In genomic region chr4:186689476-186689875, GRCh38 we compare ENCODE assay signal across 16 cellular contexts. TPM values are rescaled to one million over a fixed set of nuclear protein-coding genes. Genes with fewer than 3 reads are reported as not detected.
A peak's percentile ranks its signal among the peaks of the same experiment; 100 is the strongest.
DNase-seq lines count a peak whose midpoint lies in the region; ATAC-seq, FAIRE-seq and TF ChIP-seq lines count a peak whose summit lies in the region.
"Had no signal": no experiment of that assay in that cellular context is flagged by ENCODE, and none has a peak within 500 bp of the region (broad histone marks: within the 10 kb centered on the region; RNA-seq: fewer than 3 reads in every experiment).

No MANE protein-coding gene starts in this region.

- BruUV-seq in IMR-90 (replicated peaks; lab: Mats Ljungman, UMichigan): no TSS peak

- H3K27ac Mint-ChIP-seq in mesothelial cell of epicardium: peak overlapping the region; percentile 78
- H3K27ac Mint-ChIP-seq: activated CD8-positive, alpha-beta T cell treated with anti-CD3 and anti-CD28 coated beads, Interleukin-2, amount 10 ng/mL, durations not matched to agents 7 days and 5 days had no signal

- H2BK5ac ChIP-seq in IMR-90 (ENCODE audit: low read depth, low read length, poor library complexity, severe bottlenecking) (no peak overlapping the region), H1 (ENCODE audit: low read depth, low read length) (peak overlapping the region; percentile 50; the same call in 1 of the 2 replicates)

- H3K18ac ChIP-seq in IMR-90 (ENCODE audit: low read depth, low read length): no peak overlapping the region
- H3K18ac ChIP-seq in H1 (ENCODE audit: extremely low read depth, low read length): peak overlapping the region; percentile 63; the same call in 1 of the 2 replicates

- H3K79me1 ChIP-seq in IMR-90 (ENCODE audit: low read depth in 1 of 2, low read length in 2 of 2) (peaks cover 0 to 56% of the 10 kb centered on the region in 2 experiments; a peak in 3 of 4 replicates), H1 (ENCODE audit: low read depth, low read length) (peaks cover 4% of the 10 kb centered on the region)

- dilution Hi-C loops in IMR-90 (cut with HindIII; ENCODE audit: low sequenced_read_pairs, unreplicated experiment): no loop called here

- H3K4ac ChIP-seq in IMR-90 (ENCODE audit: low read depth, low read length): no peak overlapping the region
- peak overlapping the region; percentile 69 for H3K4ac ChIP-seq in H1 (replicated peaks; ENCODE audit: insufficient read length, low read depth, low read length)

- peak overlapping the region in 7 of 11 experiments; percentile 4 to 25 (median 14); a peak in 3 of 22 replicates for H3K4me2 ChIP-seq in BLaER1 treated with 17β-estradiol and CSF1 and Interleukin-3, amounts not matched to agents 10 nM and 100 nM
- H3K4me2 ChIP-seq in IMR-90 (ENCODE audit: low read depth, low read length): peak overlapping the region; percentile 2; the same call in 1 of the 2 replicates
- H3K4me2 ChIP-seq in H1 (ENCODE audit: insufficient read depth in 1 of 2, low read depth in 2 of 2, low read length in 2 of 2): peak overlapping the region in 1 of 2 experiments; percentile 22; a peak in 2 of 4 replicates

- no peaks in the 10 kb centered on the region for H3K27me3 ChIP-seq in BLaER1 treated with 17β-estradiol and CSF1 and Interleukin-3, amounts not matched to agents 10 nM and 100 nM
- H3K27me3 ChIP-seq in IMR-90 (ENCODE audit: control insufficient read depth, insufficient read depth, low read length) (no peaks in the 10 kb centered on the region), H1 (replicated peaks in 1 of 4; ENCODE audit: control insufficient read depth in 3 of 4, extremely low read depth in 1 of 4, insufficient read depth in 3 of 4, low read length in 3 of 4) (no peaks in the 10 kb centered on the region)
- H3K27me3 ChIP-seq: breast epithelium, hepatocyte had no signal

- H2BK15ac ChIP-seq in IMR-90 (ENCODE audit: low read depth, low read length) (no peak overlapping the region), H1 (ENCODE audit: low read length) (no peak overlapping the region)

- no peak overlapping the region for H2AK9ac ChIP-seq in IMR-90 (replicated peaks; ENCODE audit: low read depth, low read length, poor library complexity)

- FAIRE-seq in H1 (lab: Jason Lieb, UNC): no peak

- no peak overlapping the region for H2AFZ ChIP-seq in IMR-90 (replicated peaks; ENCODE audit: low read length, poor library complexity)
- no peak overlapping the region for H2AFZ ChIP-seq in H1 (ENCODE audit: low read length)
- H2AFZ ChIP-seq: hepatocyte had no signal

- H3K23ac ChIP-seq in IMR-90 (ENCODE audit: low read depth, low read length) (no peak overlapping the region), H1 (ENCODE audit: insufficient read length) (no peak overlapping the region)

- H3K9me3 ChIP-seq in BLaER1 treated with 17β-estradiol and CSF1 and Interleukin-3, amounts not matched to agents 10 nM and 100 nM (replicated peaks in 1 of 11): peaks cover 4 to 12% (median 8%) of the 10 kb centered on the region in 11 experiments; a peak in 12 of 22 replicates
- no peaks in the 10 kb centered on the region for H3K9me3 ChIP-seq in IMR-90 (ENCODE audit: control insufficient read depth, insufficient read depth, low read length)
- H3K9me3 ChIP-seq in H1 (ENCODE audit: insufficient read depth in 2 of 2, low read depth in 1 of 2, low read length in 1 of 2): no peaks in the 10 kb centered on the region
- H3K9me3 ChIP-seq: breast epithelium had no signal

- H3K79me2 ChIP-seq in H1 (ENCODE audit: control insufficient read depth in 1 of 2, insufficient read depth in 2 of 2, low read length in 2 of 2): peaks cover 9 to 80% of the 10 kb centered on the region in 2 experiments

- no peak for TF ChIP-seq EP300 in H1 (IDR thresholded peaks at IDR 0.05; ENCODE audit: borderline replicate concordance in 1 of 2, low read depth in 2 of 2, low read length in 2 of 2)

- no peak overlapping the region for H3K4me3 ChIP-seq in BLaER1 treated with 17β-estradiol and CSF1 and Interleukin-3, amounts not matched to agents 10 nM and 100 nM
- H3K4me3 ChIP-seq in IMR-90 (ENCODE audit: insufficient read depth, low read depth, low read length) (no peak overlapping the region), H1 (ENCODE audit: extremely low read depth in 1 of 4, insufficient read depth in 2 of 4, low read depth in 3 of 4, low read length in 4 of 4) (peak overlapping the region in 1 of 4 experiments; percentile 49; a peak in 2 of 8 replicates)
- H3K4me3 ChIP-seq: breast epithelium, hepatocyte had no signal

- H3K9me1 ChIP-seq in IMR-90 (ENCODE audit: insufficient read depth, low read length): peaks cover 18% of the 10 kb centered on the region

- TF ChIP-seq CTCF in IMR-90 (conservative IDR thresholded peaks at IDR 0.05; ENCODE audit: low read depth, low read length): no peak
- TF ChIP-seq CTCF in H1 (IDR thresholded peaks at IDR 0.05; ENCODE audit: control extremely low read depth in 1 of 3, insufficient read depth in 1 of 3, low read depth in 1 of 3, low read length in 3 of 3): no peak
- TF ChIP-seq CTCF in mesothelial cell of epicardium (IDR thresholded peaks at IDR 0.05; ENCODE audit: unreplicated experiment): no peak

- peaks cover 13% of the 10 kb centered on the region for H3K9me3 Mint-ChIP-seq in mesothelial cell of epicardium

- H3K9ac ChIP-seq in BLaER1 treated with 17β-estradiol and CSF1 and Interleukin-3, amounts not matched to agents 10 nM and 100 nM: no peak overlapping the region
- H3K9ac ChIP-seq in IMR-90 (ENCODE audit: low read depth, low read length) (no peak overlapping the region), H1 (replicated peaks in 1 of 4; ENCODE audit: extremely low read depth in 1 of 4, low read depth in 3 of 4, low read length in 3 of 4) (no peak overlapping the region)

- H3K56ac ChIP-seq in IMR-90 (ENCODE audit: extremely low read depth, insufficient read depth, low read length) (no peak overlapping the region), H1 (replicated peaks; ENCODE audit: insufficient read length, low read depth, low read length) (peak overlapping the region; percentile 2)

- H3K4me1 ChIP-seq in BLaER1 treated with 17β-estradiol and CSF1 and Interleukin-3, amounts not matched to agents 10 nM and 100 nM: peaks cover 26 to 46% (median 39%) of the 10 kb centered on the region in 10 experiments
- H3K4me1 ChIP-seq in IMR-90 (ENCODE audit: control insufficient read depth, insufficient read depth, low read length) (peaks cover 27% of the 10 kb centered on the region), H1 (replicated peaks in 1 of 4; ENCODE audit: control insufficient read depth in 3 of 4, insufficient read depth in 4 of 4, low read length in 3 of 4) (peaks cover 2 to 45% (median 31%) of the 10 kb centered on the region in 4 experiments)

- no peak overlapping the region for H2BK120ac ChIP-seq in IMR-90 (ENCODE audit: low read depth, low read length)
- H2BK120ac ChIP-seq in H1 (replicated peaks; ENCODE audit: low read depth, low read length): peak overlapping the region; percentile 4

- in situ Hi-C loops in IMR-90 (cut with MboI; ENCODE audit: low sequenced_read_pairs): no loop called here

- peaks cover 0 to 87% (median 2%) of the 10 kb centered on the region in 11 experiments; a peak in 8 of 22 replicates for H4K20me1 ChIP-seq in BLaER1 treated with 17β-estradiol and CSF1 and Interleukin-3, amounts not matched to agents 10 nM and 100 nM
- H4K20me1 ChIP-seq in IMR-90 (ENCODE audit: insufficient read depth, low read length): peaks cover 81% of the 10 kb centered on the region
- no peaks in the 10 kb centered on the region for H4K20me1 ChIP-seq in H1 (replicated peaks in 1 of 2; ENCODE audit: control insufficient read depth in 1 of 2, insufficient read depth in 2 of 2, low read length in 2 of 2)

- 0 out of 4 replicates have a peak overlapping the region, but pooled peaks of 1 of the 2 experiments have one; percentile 22 for H4K8ac ChIP-seq in IMR-90 (ENCODE audit: low read depth in 2 of 2, low read length in 2 of 2)
- H4K8ac ChIP-seq in H1 (ENCODE audit: extremely low read depth, insufficient read depth, low read length): no peak overlapping the region

- ATAC-seq in IMR-90 (ENCODE audit: low read depth): no peak
- ATAC-seq in GM21619 (IDR thresholded peaks at IDR 0.05; ENCODE audit: unreplicated experiment): no peak
- ATAC-seq: activated CD8-positive, alpha-beta T cell treated with anti-CD3 and anti-CD28 coated beads, Interleukin-2, amount 10 ng/mL, durations not matched to agents 7 days and 5 days had no signal

- intact Hi-C loops in IMR-90 (cut with micrococcal nuclease): no loop called here

- peaks cover 4% of the 10 kb centered on the region; the same call in 1 of the 2 replicates for H3K23me2 ChIP-seq in H1 (ENCODE audit: low read depth, low read length)

- 46% methylated on average over 2 of the region's 7 CpGs; no CpG with 5 or more reads in 1 of the 2 experiments for WGBS in IMR-90 (ENCODE audit: extremely low coverage in 2 of 2, insufficient read length in 1 of 2), 2 experiments
- WGBS in H1 (ENCODE audit: extremely low coverage in 1 of 2, insufficient coverage in 1 of 2, insufficient read length in 1 of 2, insufficient replicate concordance in 2 of 2, low coverage in 1 of 2, low lambda C conversion rate in 2 of 2, missing lambda C conversion rate in 1 of 2), 2 experiments: 56% methylated on average over 7 of the region's 7 CpGs; no CpG with 5 or more reads in 1 of the 2 experiments

- POLR2A ChIA-PET in IMR-90 (lab: Charles Lee; ENCODE audit: unreplicated experiment): no interaction called here
- POLR2A ChIA-PET in H1 (lab: Charles Lee; ENCODE audit: partially characterized antibody): interaction anchor here (1.1 to 1.9 kb wide), 5 partner anchors 10 to 39 kb away, joined by 3 to 5 read pairs (median 3); no protein-coding TSS in a partner anchor

- H3K36me3 Mint-ChIP-seq in mesothelial cell of epicardium: peaks cover 21% of the 10 kb centered on the region

- peaks cover 0 to 77% (median 53%) of the 10 kb centered on the region in 11 experiments; a peak in 18 of 22 replicates for H3K36me3 ChIP-seq in BLaER1 treated with 17β-estradiol and CSF1 and Interleukin-3, amounts not matched to agents 10 nM and 100 nM
- peaks cover 29% of the 10 kb centered on the region for H3K36me3 ChIP-seq in IMR-90 (ENCODE audit: control insufficient read depth, insufficient read depth, low read length)
- H3K36me3 ChIP-seq in H1 (ENCODE audit: control insufficient read depth in 2 of 4, insufficient read depth in 4 of 4, low read length in 3 of 4): peaks cover 0 to 19% (median 0%) of the 10 kb centered on the region in 4 experiments; a peak in 2 of 8 replicates
- H3K36me3 ChIP-seq: breast epithelium had no signal

- no peak for TF ChIP-seq POLR2A in IMR-90 (IDR thresholded peaks at IDR 0.05; ENCODE audit: low read depth, low read length)
- TF ChIP-seq POLR2A in H1 (IDR thresholded peaks at IDR 0.05; ENCODE audit: control extremely low read depth in 1 of 2, low read depth in 2 of 2, low read length in 2 of 2): no peak

- H4K5ac ChIP-seq in IMR-90 (ENCODE audit: low read depth, low read length) (no peak overlapping the region), H1 (ENCODE audit: insufficient read length, low read depth, low read length) (peak overlapping the region; percentile 72)

- H4K91ac ChIP-seq in IMR-90 (ENCODE audit: insufficient read depth, low read depth, low read length) (no peak overlapping the region), H1 (replicated peaks; ENCODE audit: insufficient read length, low read length) (peak overlapping the region; percentile 75)

- H2BK12ac ChIP-seq in H1 (ENCODE audit: low read depth, low read length): no peak overlapping the region

- H2AK5ac ChIP-seq in IMR-90 (ENCODE audit: low read depth, low read length): 0 out of 2 replicates have a peak overlapping the region, but pooled peaks have one; percentile 0
- no peak overlapping the region for H2AK5ac ChIP-seq in H1 (ENCODE audit: low read depth, low read length)

- H3K14ac ChIP-seq in IMR-90 (replicated peaks; ENCODE audit: low read depth, low read length) (no peak overlapping the region), H1 (ENCODE audit: insufficient read length) (no peak overlapping the region)

- DNase-seq in IMR-90 (no peak), H1 (ENCODE audit: low read depth in 1 of 2, low spot score in 2 of 2) (no peak), mesothelial cell of epicardium (ENCODE audit: low spot score in 2 of 2, unreplicated experiment in 2 of 2) (no peak), retina (no peak), iPS-NIHi11 (ENCODE audit: low spot score) (no peak)
- no peak for DNase-seq in stimulated activated CD4-positive, alpha-beta T cell treated with anti-CD3 and anti-CD28 coated beads, Interleukin-12 subunit alpha, Interleukin-12 subunit beta, amount 100 ng/mL, for 4 hours
- DNase-seq: activated CD8-positive, alpha-beta T cell treated with anti-CD3 and anti-CD28 coated beads, Interleukin-2, amount 10 ng/mL, durations not matched to agents 7 days and 5 days; NCI-H2171 treated with DMSO at 0.1 percent for 48 hours; posterior cingulate gyrus; stimulated activated CD4-positive, alpha-beta T cell treated with anti-CD3 and anti-CD28 coated beads, Interleukin-4, amount 100 ng/mL, for 4 hours; stimulated activated naive CD4-positive, alpha-beta T cell; T-helper 9 cell had no signal

- H2BK20ac ChIP-seq in IMR-90 (ENCODE audit: low read depth, low read length): no peak overlapping the region
- H2BK20ac ChIP-seq in H1 (ENCODE audit: low read length): no peak overlapping the region

- CTCF ChIA-PET in IMR-90 (lab: Yijun Ruan, JAX) (no interaction called here), H1 (lab: Charles Lee; ENCODE audit: partially characterized antibody) (interaction anchor here (0.9 kb wide), 1 partner anchor 37 kb away, joined by 3 read pairs; no protein-coding TSS in a partner anchor)

- H3K4me1 Mint-ChIP-seq in mesothelial cell of epicardium: peaks cover 52% of the 10 kb centered on the region

- no peaks in the 10 kb centered on the region for H3K27me3 Mint-ChIP-seq in mesothelial cell of epicardium (ENCODE audit: low read depth)

- TF ChIP-seq RAD21 in IMR-90 (IDR thresholded peaks at IDR 0.05; ENCODE audit: low read length) (no peak), H1 (IDR thresholded peaks at IDR 0.05 in 1 of 2, conservative IDR thresholded peaks at IDR 0.05 in 1 of 2; ENCODE audit: low read depth in 2 of 2, low read length in 2 of 2) (no peak)

- H3K4me3 Mint-ChIP-seq in mesothelial cell of epicardium: no peak overlapping the region
- H3K4me3 Mint-ChIP-seq: activated CD8-positive, alpha-beta T cell treated with anti-CD3 and anti-CD28 coated beads, Interleukin-2, amount 10 ng/mL, durations not matched to agents 7 days and 5 days had no signal

- H3K27ac ChIP-seq in BLaER1 treated with 17β-estradiol and CSF1 and Interleukin-3, amounts not matched to agents 10 nM and 100 nM: peak overlapping the region in 1 of 11 experiments; percentile 21; a peak in 1 of 22 replicates
- peak overlapping the region; percentile 40; the same call in 1 of the 2 replicates for H3K27ac ChIP-seq in IMR-90 (ENCODE audit: insufficient read depth, low read length)
- H3K27ac ChIP-seq in H1 (ENCODE audit: low read depth, low read length): no peak overlapping the region
- H3K27ac ChIP-seq: hepatocyte had no signal

RNA-seq across cellular contexts. Expression of gene FAT1, which starts 34.2 kb away (rescaled TPM):
- total RNA-seq in IMR-90 (2012; rRNA removed): 464 and 519 TPM in 2 replicates
- polyA plus RNA-seq in IMR-90 (2012; rRNA removed): 156 and 171 TPM in 2 replicates
- 126 and 202 TPM in 2 replicates for polyA plus RNA-seq in IMR-90 (2012; cell fraction: cytosol; rRNA removed)
- polyA plus RNA-seq in IMR-90 (2012; cell fraction: nucleus; rRNA removed; ENCODE audit: low replicate concordance): 206 and 325 TPM in 2 replicates
- 137 and 144 TPM in 2 replicates for total RNA-seq in H1 (2021; fragmentation: NEBNext Ultra II Directional; extraction: Animal tissue kit (Norgen Biotek cat#: 25700))
- polyA plus RNA-seq in H1 (2011; rRNA removed): 84.0 and 94.4 TPM in 2 replicates
- polyA plus RNA-seq in H1 (2011; cell fraction: cytosol; rRNA removed): 74.4 TPM
- 371 TPM for polyA plus RNA-seq in H1 (2011; cell fraction: nucleus; rRNA removed)
- 73.7 to 125 TPM (median 95.6 TPM) in 4 replicates for polyA plus RNA-seq in H1 (2012, experiment 1 of 2)
- polyA plus RNA-seq in H1 (2012, experiment 2 of 2): 10.8 TPM
- polyA plus RNA-seq in H1 (2013, experiment 1 of 2): 93.1 TPM
- 69.3 TPM for polyA plus RNA-seq in H1 (2013, experiment 2 of 2)
- polyA minus RNA-seq in H1 (2011; rRNA and poly(A)+ RNA removed): 977 and 1,176 TPM in 2 replicates
- 243 TPM for polyA minus RNA-seq in H1 (2011; cell fraction: cytosol; rRNA and poly(A)+ RNA removed)
- 409 TPM for polyA minus RNA-seq in H1 (2011; cell fraction: nucleus; rRNA and poly(A)+ RNA removed)
- total RNA-seq in mesothelial cell of epicardium: 211 to 224 TPM (median 224 TPM) in 3 replicates
- total RNA-seq: activated CD8-positive, alpha-beta T cell treated with anti-CD3 and anti-CD28 coated beads, Interleukin-2, amount 10 ng/mL, durations not matched to agents 7 days and 5 days had no signal
